9 cellular contexts compared by ENCODE assay signal in the genomic region with DNA sequence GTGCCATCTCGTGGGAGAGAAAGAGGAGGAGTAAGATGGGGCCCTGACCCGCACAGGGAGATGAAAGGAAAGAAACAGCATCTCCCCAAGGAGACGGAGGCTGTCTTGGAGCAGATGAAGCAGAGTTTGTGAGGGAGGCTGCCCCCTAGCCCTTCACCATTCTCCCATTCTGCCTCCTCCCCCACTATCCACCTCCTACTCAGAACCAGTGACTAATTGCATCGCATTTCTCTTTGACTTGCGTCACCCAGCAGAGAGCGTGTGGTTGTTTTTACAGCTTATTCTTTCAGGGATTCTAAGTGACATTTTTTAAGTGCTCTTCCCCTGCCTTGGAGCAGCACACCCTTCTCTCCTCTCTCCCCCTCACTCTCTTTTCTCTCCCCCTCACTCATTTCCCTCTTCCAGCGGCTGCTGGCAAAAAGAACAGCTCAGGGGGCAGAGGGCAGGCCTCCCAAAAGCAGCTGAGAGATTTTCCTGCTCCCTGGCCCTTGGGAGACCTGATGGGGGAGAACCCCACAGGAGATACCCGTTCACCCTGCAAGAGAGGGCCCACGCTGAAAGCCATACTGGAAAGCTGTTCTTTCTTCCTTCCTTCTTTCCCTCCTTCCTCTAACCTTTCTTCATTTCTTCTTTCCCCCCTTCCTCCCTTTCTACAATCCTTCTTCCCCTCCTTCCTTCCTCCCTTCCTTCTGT.
DNase-seq lines count a peak whose midpoint lies in the region; ATAC-seq and TF ChIP-seq lines count a peak whose summit lies in the region.
"Had no signal": no experiment of that assay in that cellular context is flagged by ENCODE, and none has a peak within 500 bp of the region (broad histone marks: within the 10 kb centered on the region; RNA-seq: fewer than 3 reads in every experiment).

No MANE protein-coding gene starts in this region.

- no peak for ATAC-seq in left lobe of liver

- TF ChIP-seq CTCF in fibroblast of pulmonary artery (IDR thresholded peaks at IDR 0.05; ENCODE audit: low read length, missing control alignments) (no peak), Peyer's patch (IDR thresholded peaks at IDR 0.05) (no peak)

- H3K9me3 ChIP-seq in Peyer's patch, result no peaks in the 10 kb centered on the region
- H3K9me3 ChIP-seq: thoracic aorta had no signal

- H3K4me3 ChIP-seq in H7 (ENCODE audit: insufficient read depth, low read depth, low read length) (no peak overlapping the region), fibroblast of pulmonary artery (replicated peaks; ENCODE audit: low read depth, low read length) (no peak overlapping the region), Peyer's patch (no peak overlapping the region)
- H3K4me3 ChIP-seq: thoracic aorta had no signal

- H3K27me3 ChIP-seq in H7 (ENCODE audit: control insufficient read depth, insufficient read depth, low read length) (no peaks in the 10 kb centered on the region), Peyer's patch (no peaks in the 10 kb centered on the region)

- H3K36me3 ChIP-seq in H7 (replicated peaks; ENCODE audit: control insufficient read depth, insufficient read depth, low read length) (no peaks in the 10 kb centered on the region), Peyer's patch (no peaks in the 10 kb centered on the region)
- H3K36me3 ChIP-seq: thoracic aorta had no signal

- DNase-seq in H7 (peak; percentile 33), RPMI7951 (ENCODE audit: low read depth) (peak; percentile 37), fibroblast of pulmonary artery (ENCODE audit: low read depth) (peak; percentile 64), renal cortical epithelial cell (ENCODE audit: low read depth) (peak; percentile 61), Peyer's patch (no peak), left lobe of liver (ENCODE audit: low spot score) (no peak)
- no peak for DNase-seq in stimulated activated CD4-positive, alpha-beta T cell treated with anti-CD3 and anti-CD28 coated beads, Interleukin-12 subunit alpha, Interleukin-12 subunit beta, amount 100 ng/mL, for 4 hours
- DNase-seq: glutamatergic neuron had no signal

- no peak overlapping the region for H3K27ac ChIP-seq in Peyer's patch
- H3K27ac ChIP-seq: thoracic aorta had no signal

- TF ChIP-seq POLR2A in Peyer's patch (IDR thresholded peaks at IDR 0.05), result no peak

- H3K4me1 ChIP-seq in Peyer's patch, result no peaks in the 10 kb centered on the region

Comparison
In these comparisons a context has a peak if more than half of its experiments do, and no peak if none do; other contexts are left out.
1. DNase-seq: peak in H7 (single experiment), RPMI7951 (single experiment), fibroblast of pulmonary artery (single experiment) and renal cortical epithelial cell (single experiment); none in Peyer's patch (0 of 3), left lobe of liver (single experiment) and stimulated activated CD4-positive, alpha-beta T cell treated with anti-CD3 and anti-CD28 coated beads, Interleukin-12 subunit alpha, Interleukin-12 subunit beta, amount 100 ng/mL, for 4 hours (single experiment).